ENCODE assay signal across 1 cellular context in the genomic region with DNA sequence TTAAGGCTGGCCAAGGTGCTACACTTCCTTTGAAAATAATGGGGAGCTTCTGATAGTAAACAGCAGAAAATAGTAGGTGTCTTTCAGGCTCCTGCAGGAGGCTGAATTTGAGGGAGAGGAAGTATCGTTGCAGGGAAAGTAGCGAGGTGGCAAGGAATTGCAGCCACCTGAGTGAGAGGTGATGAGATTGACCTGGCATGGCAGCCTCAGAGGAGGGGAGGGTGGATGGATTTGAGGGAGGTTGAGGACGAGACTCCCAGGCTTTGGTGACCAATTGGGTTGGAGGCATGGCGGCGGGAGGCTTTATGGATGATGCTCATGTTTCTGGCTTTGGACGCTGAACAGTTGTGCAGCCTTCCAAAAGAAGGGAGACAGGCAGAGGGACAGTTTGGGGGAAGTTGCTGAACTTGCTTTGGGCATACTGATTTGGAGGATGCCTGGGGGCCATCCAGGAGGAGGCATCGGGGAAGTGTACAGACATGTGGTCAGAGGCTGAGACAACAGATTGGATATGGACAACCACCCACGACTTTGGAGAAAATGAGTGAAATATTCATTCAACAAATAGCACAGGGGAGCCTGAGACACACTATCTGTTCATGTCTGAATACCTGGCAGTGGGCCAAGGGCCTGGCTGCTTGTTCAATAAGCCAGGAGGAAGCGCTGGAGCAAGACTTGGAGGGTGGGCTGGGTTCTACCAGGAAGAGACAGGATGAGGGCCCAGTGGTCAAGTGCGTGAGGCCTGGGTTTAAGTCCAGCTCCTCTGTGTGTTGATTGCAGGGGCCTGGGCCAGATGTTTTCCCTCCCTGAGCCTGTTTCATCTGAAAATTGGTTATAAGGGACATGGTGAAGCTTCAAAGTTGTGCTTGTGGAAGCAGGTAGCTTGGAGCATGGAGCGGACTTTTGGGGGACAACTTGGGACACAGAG.
A peak's percentile ranks its signal among the peaks of the same experiment; 100 is the strongest.
TF ChIP-seq lines count a peak whose summit lies in the region.

No MANE protein-coding gene starts in this region.

TF ChIP-seq in HepG2, 621 proteins besides CTCF, POLR2A, EP300 and RAD21 (continued from another document and continues in another):
- TF ChIP-seq, protein P1, sequence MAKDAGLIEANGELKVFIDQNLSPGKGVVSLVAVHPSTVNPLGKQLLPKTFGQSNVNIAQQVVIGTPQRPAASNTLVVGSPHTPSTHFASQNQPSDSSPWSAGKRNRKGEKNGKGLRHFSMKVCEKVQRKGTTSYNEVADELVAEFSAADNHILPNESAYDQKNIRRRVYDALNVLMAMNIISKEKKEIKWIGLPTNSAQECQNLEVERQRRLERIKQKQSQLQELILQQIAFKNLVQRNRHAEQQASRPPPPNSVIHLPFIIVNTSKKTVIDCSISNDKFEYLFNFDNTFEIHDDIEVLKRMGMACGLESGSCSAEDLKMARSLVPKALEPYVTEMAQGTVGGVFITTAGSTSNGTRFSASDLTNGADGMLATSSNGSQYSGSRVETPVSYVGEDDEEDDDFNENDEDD (CRISPR knock-in tag; IDR thresholded peaks at IDR 0.05; ENCODE audit: borderline replicate concordance), result no peak
- no peak for TF ChIP-seq TP53 (CRISPR knock-in tag; conservative IDR thresholded peaks at IDR 0.05)
- peak; percentile 76; the same call in 1 of the 2 replicates for TF ChIP-seq NFIC (IDR thresholded peaks at IDR 0.05; ENCODE audit: low read length)
- TF ChIP-seq YEATS4 (CRISPR knock-in tag; IDR thresholded peaks at IDR 0.05; ENCODE audit: borderline replicate concordance), result no peak
- TF ChIP-seq BORCS8-MEF2B (CRISPR knock-in tag; IDR thresholded peaks at IDR 0.05), result peak; percentile 52; the same call in 1 of the 2 replicates
- TF ChIP-seq NAIF1 (CRISPR knock-in tag; IDR thresholded peaks at IDR 0.05; ENCODE audit: borderline replicate concordance), result no peak; the same call in 1 of the 2 replicates
- TF ChIP-seq ZNF431 (CRISPR knock-in tag; IDR thresholded peaks at IDR 0.05; ENCODE audit: borderline replicate concordance, low read depth), result no peak
- no peak for TF ChIP-seq RBAK (CRISPR knock-in tag; IDR thresholded peaks at IDR 0.05)
- no peak for TF ChIP-seq REL (CRISPR knock-in tag; conservative IDR thresholded peaks at IDR 0.05)
- TF ChIP-seq MXI1 (IDR thresholded peaks at IDR 0.05; ENCODE audit: borderline replicate concordance, low read depth, low read length), result no peak
- TF ChIP-seq, protein P2, sequence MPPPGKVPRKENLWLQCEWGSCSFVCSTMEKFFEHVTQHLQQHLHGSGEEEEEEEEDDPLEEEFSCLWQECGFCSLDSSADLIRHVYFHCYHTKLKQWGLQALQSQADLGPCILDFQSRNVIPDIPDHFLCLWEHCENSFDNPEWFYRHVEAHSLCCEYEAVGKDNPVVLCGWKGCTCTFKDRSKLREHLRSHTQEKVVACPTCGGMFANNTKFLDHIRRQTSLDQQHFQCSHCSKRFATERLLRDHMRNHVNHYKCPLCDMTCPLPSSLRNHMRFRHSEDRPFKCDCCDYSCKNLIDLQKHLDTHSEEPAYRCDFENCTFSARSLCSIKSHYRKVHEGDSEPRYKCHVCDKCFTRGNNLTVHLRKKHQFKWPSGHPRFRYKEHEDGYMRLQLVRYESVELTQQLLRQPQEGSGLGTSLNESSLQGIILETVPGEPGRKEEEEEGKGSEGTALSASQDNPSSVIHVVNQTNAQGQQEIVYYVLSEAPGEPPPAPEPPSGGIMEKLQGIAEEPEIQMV (CRISPR knock-in tag; IDR thresholded peaks at IDR 0.05; ENCODE audit: low read depth), result no peak
- TF ChIP-seq NFE2L2 (IDR thresholded peaks at IDR 0.05; ENCODE audit: low read length), result no peak
- TF ChIP-seq, protein P3, sequence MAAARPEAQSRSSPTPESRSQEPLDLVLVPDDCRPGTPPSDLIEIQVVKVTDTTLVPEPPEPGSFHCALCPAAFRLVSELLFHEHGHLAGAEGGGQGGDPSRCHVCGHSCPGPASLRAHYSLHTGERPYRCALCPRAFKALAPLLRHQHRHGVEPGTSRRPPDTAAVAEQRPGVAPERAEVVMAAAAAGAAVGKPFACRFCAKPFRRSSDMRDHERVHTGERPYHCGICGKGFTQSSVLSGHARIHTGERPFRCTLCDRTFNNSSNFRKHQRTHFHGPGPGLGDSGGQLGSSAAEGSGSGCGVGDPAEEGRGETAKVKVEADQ (CRISPR knock-in tag; IDR thresholded peaks at IDR 0.05; ENCODE audit: borderline replicate concordance), result no peak
- TF ChIP-seq ZNF878 (CRISPR knock-in tag; IDR thresholded peaks at IDR 0.05), result no peak
- TF ChIP-seq SCMH1 (CRISPR knock-in tag; IDR thresholded peaks at IDR 0.05; ENCODE audit: borderline replicate concordance), result no peak
- TF ChIP-seq, protein P4, sequence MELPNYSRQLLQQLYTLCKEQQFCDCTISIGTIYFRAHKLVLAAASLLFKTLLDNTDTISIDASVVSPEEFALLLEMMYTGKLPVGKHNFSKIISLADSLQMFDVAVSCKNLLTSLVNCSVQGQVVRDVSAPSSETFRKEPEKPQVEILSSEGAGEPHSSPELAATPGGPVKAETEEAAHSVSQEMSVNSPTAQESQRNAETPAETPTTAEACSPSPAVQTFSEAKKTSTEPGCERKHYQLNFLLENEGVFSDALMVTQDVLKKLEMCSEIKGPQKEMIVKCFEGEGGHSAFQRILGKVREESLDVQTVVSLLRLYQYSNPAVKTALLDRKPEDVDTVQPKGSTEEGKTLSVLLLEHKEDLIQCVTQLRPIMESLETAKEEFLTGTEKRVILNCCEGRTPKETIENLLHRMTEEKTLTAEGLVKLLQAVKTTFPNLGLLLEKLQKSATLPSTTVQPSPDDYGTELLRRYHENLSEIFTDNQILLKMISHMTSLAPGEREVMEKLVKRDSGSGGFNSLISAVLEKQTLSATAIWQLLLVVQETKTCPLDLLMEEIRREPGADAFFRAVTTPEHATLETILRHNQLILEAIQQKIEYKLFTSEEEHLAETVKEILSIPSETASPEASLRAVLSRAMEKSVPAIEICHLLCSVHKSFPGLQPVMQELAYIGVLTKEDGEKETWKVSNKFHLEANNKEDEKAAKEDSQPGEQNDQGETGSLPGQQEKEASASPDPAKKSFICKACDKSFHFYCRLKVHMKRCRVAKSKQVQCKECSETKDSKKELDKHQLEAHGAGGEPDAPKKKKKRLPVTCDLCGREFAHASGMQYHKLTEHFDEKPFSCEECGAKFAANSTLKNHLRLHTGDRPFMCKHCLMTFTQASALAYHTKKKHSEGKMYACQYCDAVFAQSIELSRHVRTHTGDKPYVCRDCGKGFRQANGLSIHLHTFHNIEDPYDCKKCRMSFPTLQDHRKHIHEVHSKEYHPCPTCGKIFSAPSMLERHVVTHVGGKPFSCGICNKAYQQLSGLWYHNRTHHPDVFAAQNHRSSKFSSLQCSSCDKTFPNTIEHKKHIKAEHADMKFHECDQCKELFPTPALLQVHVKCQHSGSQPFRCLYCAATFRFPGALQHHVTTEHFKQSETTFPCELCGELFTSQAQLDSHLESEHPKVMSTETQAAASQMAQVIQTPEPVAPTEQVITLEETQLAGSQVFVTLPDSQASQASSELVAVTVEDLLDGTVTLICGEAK (IDR thresholded peaks at IDR 0.05), result no peak
- TF ChIP-seq, protein P4 (CRISPR knock-in tag; IDR thresholded peaks at IDR 0.05), result no peak
- no peak for TF ChIP-seq ZNF136 (CRISPR knock-in tag; IDR thresholded peaks at IDR 0.05; ENCODE audit: low read depth)
- TF ChIP-seq ZNF776 (CRISPR knock-in tag; IDR thresholded peaks at IDR 0.05), result peak; percentile 68; the same call in 1 of the 2 replicates
- 0 out of 2 replicates have a peak, but pooled peaks have one; percentile 55 for TF ChIP-seq KMT2A (CRISPR knock-in tag; IDR thresholded peaks at IDR 0.05)
- TF ChIP-seq, protein P5, sequence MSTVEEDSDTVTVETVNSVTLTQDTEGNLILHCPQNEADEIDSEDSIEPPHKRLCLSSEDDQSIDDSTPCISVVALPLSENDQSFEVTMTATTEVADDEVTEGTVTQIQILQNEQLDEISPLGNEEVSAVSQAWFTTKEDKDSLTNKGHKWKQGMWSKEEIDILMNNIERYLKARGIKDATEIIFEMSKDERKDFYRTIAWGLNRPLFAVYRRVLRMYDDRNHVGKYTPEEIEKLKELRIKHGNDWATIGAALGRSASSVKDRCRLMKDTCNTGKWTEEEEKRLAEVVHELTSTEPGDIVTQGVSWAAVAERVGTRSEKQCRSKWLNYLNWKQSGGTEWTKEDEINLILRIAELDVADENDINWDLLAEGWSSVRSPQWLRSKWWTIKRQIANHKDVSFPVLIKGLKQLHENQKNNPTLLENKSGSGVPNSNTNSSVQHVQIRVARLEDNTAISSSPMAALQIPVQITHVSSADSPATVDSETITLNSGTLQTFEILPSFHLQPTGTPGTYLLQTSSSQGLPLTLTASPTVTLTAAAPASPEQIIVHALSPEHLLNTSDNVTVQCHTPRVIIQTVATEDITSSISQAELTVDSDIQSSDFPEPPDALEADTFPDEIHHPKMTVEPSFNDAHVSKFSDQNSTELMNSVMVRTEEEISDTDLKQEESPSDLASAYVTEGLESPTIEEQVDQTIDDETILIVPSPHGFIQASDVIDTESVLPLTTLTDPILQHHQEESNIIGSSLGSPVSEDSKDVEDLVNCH (CRISPR knock-in tag; IDR thresholded peaks at IDR 0.05), result no peak
- no peak for TF ChIP-seq ZNF816 (CRISPR knock-in tag; IDR thresholded peaks at IDR 0.05; ENCODE audit: borderline replicate concordance)
- TF ChIP-seq, protein P6, sequence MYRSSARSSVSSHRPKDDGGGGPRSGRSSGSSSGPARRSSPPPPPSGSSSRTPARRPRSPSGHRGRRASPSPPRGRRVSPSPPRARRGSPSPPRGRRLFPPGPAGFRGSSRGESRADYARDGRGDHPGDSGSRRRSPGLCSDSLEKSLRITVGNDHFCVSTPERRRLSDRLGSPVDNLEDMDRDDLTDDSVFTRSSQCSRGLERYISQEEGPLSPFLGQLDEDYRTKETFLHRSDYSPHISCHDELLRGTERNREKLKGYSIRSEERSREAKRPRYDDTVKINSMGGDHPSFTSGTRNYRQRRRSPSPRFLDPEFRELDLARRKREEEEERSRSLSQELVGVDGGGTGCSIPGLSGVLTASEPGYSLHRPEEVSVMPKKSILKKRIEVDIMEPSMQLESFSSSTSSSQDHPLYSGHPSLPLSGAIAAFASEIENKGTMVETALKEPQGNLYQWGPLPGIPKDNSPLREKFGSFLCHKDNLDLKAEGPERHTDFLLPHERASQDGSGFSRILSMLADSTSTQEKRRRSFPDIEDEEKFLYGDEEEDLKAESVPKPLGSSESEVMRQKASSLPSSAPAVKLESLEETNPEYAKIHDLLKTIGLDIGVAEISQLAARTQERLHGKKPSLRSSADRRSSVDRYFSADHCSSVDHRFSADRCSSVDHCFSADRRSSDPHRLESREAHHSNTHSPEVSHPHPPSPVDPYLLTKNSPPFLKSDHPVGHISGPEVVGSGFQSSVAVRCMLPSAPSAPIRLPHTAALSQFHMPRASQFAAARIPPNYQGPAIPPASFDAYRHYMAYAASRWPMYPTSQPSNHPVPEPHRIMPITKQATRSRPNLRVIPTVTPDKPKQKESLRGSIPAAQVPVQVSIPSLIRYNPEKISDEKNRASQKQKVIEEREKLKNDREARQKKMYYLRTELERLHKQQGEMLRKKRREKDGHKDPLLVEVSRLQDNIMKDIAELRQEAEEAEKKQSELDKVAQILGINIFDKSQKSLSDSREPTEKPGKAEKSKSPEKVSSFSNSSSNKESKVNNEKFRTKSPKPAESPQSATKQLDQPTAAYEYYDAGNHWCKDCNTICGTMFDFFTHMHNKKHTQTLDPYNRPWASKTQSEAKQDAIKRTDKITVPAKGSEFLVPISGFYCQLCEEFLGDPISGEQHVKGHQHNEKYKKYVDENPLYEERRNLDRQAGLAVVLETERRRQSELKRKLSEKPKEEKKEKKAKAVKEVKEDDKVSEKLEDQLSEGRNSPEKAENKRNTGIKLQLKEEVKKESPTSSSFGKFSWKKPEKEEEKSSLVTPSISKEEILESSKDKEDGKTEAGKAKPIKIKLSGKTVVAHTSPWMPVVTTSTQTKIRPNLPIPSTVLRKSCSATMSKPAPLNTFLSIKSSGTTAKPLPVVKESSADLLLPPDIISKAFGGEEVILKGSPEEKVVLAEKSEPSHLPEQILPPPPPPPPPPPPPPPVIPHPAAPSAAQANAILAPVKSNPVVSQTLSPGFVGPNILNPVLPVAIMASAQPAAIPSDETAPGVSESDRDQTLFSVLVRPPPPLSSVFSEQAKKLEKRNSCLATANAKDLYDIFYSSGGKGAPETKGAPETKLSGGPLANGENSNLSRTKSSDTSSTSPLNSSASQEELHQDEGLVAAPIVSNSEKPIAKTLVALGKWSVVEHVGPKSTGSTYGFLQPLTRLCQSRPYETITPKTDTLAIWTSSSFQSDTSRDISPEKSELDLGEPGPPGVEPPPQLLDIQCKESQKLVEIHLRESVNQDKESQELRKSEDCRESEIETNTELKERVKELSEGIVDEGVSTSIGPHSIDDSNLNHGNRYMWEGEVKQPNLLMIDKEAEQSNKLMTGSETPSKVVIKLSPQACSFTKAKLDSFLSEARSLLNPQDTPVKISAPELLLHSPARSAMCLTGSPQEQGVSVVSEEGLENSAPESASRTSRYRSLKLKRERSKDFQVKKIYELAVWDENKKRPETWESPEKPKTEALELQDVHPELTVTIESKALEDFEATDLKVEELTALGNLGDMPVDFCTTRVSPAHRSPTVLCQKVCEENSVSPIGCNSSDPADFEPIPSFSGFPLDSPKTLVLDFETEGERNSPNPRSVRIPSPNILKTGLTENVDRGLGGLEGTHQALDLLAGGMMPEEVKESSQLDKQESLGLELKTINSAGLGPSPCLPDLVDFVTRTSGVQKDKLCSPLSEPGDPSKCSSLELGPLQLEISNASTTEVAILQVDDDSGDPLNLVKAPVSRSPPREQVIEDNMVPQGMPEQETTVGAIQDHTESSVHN (CRISPR knock-in tag; IDR thresholded peaks at IDR 0.05), result no peak; the same call in 1 of the 2 replicates
- TF ChIP-seq SUZ12 (IDR thresholded peaks at IDR 0.05; ENCODE audit: low read depth, low read length), result no peak
- no peak for TF ChIP-seq RORA (CRISPR knock-in tag; IDR thresholded peaks at IDR 0.05)
- peak; percentile 89 for TF ChIP-seq ZFX (CRISPR knock-in tag; IDR thresholded peaks at IDR 0.05; ENCODE audit: low read depth)
- 0 out of 2 replicates have a peak, but pooled peaks have one; percentile 33 for TF ChIP-seq ZFP82 (CRISPR knock-in tag; IDR thresholded peaks at IDR 0.05; ENCODE audit: borderline replicate concordance)
- no peak for TF ChIP-seq PTBP1 (IDR thresholded peaks at IDR 0.05; ENCODE audit: low read depth, low read length, poor library complexity, severe bottlenecking)
